11 cellular contexts compared by ENCODE assay signal in the genomic region with DNA sequence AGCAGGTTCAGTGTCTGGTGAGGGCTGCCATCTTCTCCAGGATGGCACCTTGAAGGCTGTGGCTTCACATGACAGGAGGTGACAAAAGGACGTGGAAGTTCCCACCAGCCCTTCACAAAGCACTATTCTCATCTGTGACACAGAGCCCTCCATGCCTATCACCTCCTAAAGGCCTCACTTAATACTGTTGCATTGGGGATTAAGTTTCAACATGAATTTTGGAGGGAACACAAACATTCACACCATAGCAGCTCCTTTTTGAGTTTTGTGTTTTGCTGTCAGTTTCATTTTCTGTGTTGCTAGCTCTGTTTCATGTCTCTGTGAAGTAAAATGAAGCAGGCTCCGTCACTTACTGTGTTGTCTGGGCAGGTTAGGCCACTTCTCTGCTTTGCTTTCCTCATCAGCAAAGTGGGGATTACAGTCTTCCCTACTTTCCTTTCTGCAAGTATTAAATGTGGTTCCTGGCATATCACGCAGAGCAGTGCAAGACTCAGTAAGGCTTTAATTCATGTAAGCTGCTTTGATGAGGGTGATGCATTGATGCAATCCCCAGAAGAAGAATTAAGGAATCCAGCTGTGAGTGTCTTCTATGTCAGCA. TPM values are rescaled to one million over a fixed set of nuclear protein-coding genes. Genes with fewer than 3 reads are reported as not detected.
DNase-seq lines count a peak whose midpoint lies in the region; ATAC-seq lines count a peak whose summit lies in the region.
"Had no signal": no experiment of that assay in that cellular context is flagged by ENCODE, and none has a peak within 500 bp of the region (broad histone marks: within the 10 kb centered on the region; RNA-seq: fewer than 3 reads in every experiment).

No MANE protein-coding gene starts in this region.

- H3K9me3 Mint-ChIP-seq in activated naive CD4-positive, alpha-beta T cell treated with anti-CD3 and anti-CD28 coated beads, Interleukin-2, amount 50 U/mL, for 72 hours: no peaks in the 10 kb centered on the region

- H3K27ac ChIP-seq in SK-N-MC (peak overlapping the region; percentile 87), subcutaneous abdominal adipose tissue (ENCODE audit: low read depth, low read length) (peak overlapping the region; percentile 96)
- H3K27ac ChIP-seq: parathyroid adenoma had no signal

- peaks cover 3 to 52% (median 49%) of the 10 kb centered on the region in 5 donors for H3K4me1 ChIP-seq in subcutaneous abdominal adipose tissue (ENCODE audit: control insufficient read depth in 5 of 5, insufficient read depth in 5 of 5, low read length in 5 of 5)
- H3K4me1 ChIP-seq: parathyroid adenoma had no signal

- peak overlapping the region; percentile 53 for H3K4me3 ChIP-seq in SK-N-MC
- no peak overlapping the region for H3K4me3 ChIP-seq in subcutaneous abdominal adipose tissue (ENCODE audit: low read depth in 1 of 5, low read length in 5 of 5)

- peak; percentile 57 to 76 for ATAC-seq in activated naive CD4-positive, alpha-beta T cell treated with anti-CD3 and anti-CD28 coated beads, Interleukin-2, amount 50 U/mL, for 72 hours
- peak; percentile 49 for ATAC-seq in HG02623 (IDR thresholded peaks at IDR 0.05; ENCODE audit: unreplicated experiment)

- H3K9ac ChIP-seq in SK-N-MC (ENCODE audit: insufficient read length): no peak overlapping the region
- peak overlapping the region; percentile 10 to 76 (median 66) for H3K9ac ChIP-seq in subcutaneous abdominal adipose tissue (ENCODE audit: low read length in 5 of 5)
- H3K9ac ChIP-seq: parathyroid adenoma had no signal

- H3K9me3 ChIP-seq in SK-N-MC (ENCODE audit: low read depth, low read length): peaks cover 6% of the 10 kb centered on the region; the same call in 1 of the 2 replicates
- no peaks in the 10 kb centered on the region for H3K9me3 ChIP-seq in subcutaneous abdominal adipose tissue (ENCODE audit: control insufficient read depth in 5 of 5, low read length in 5 of 5)

- no peak overlapping the region for H3K27ac Mint-ChIP-seq in activated naive CD4-positive, alpha-beta T cell treated with anti-CD3 and anti-CD28 coated beads, Interleukin-2, amount 50 U/mL, for 72 hours
- H3K27ac Mint-ChIP-seq: B cell had no signal

- no peak for DNase-seq in activated naive CD4-positive, alpha-beta T cell treated with anti-CD3 and anti-CD28 coated beads, Interleukin-2, amount 50 U/mL, for 72 hours (ENCODE audit: low spot score in 2 of 2)
- DNase-seq in activated naive CD4-positive, alpha-beta T cell treated with Interleukin-2 at 50 U/mL for 16 hours: no peak
- DNase-seq in SK-N-MC (ENCODE audit: low read depth, low spot score): peak; percentile 99
- no peak for DNase-seq in inferior parietal cortex (ENCODE audit: extremely low spot score)
- no peak for DNase-seq in iPS-NIHi7 (ENCODE audit: extremely low spot score)
- no peak for DNase-seq in DMS114 treated with DMSO at 0.1 percent for 48 hours (lab: John Stamatoyannopoulos, UW; ENCODE audit: unreplicated experiment)
- DNase-seq: NCI-H1436 treated with DMSO at 0.1 percent for 48 hours had no signal

- H3K36me3 Mint-ChIP-seq in activated naive CD4-positive, alpha-beta T cell treated with anti-CD3 and anti-CD28 coated beads, Interleukin-2, amount 50 U/mL, for 72 hours: no peaks in the 10 kb centered on the region

- no peaks in the 10 kb centered on the region for H3K27me3 ChIP-seq in subcutaneous abdominal adipose tissue (ENCODE audit: control insufficient read depth in 5 of 5, insufficient read depth in 4 of 5, low read length in 5 of 5)

- peaks cover 4% of the 10 kb centered on the region; the same call in 1 of the 2 replicates for H3K36me3 ChIP-seq in SK-N-MC (ENCODE audit: insufficient read depth, low read length)
- H3K36me3 ChIP-seq in subcutaneous abdominal adipose tissue (ENCODE audit: control insufficient read depth in 5 of 5, insufficient read depth in 5 of 5, low read length in 5 of 5): no peaks in the 10 kb centered on the region

RNA-seq across cellular contexts. Expression of gene LIMS1, which starts 31.6 kb away (rescaled TPM):
- 10 to 100 TPM; 35.6 to 86.5 TPM for total RNA-seq in activated naive CD4-positive, alpha-beta T cell treated with anti-CD3 and anti-CD28 coated beads, Interleukin-2, amount 50 U/mL, for 72 hours
